9 cellular contexts compared by ENCODE assay signal in the genomic region with DNA sequence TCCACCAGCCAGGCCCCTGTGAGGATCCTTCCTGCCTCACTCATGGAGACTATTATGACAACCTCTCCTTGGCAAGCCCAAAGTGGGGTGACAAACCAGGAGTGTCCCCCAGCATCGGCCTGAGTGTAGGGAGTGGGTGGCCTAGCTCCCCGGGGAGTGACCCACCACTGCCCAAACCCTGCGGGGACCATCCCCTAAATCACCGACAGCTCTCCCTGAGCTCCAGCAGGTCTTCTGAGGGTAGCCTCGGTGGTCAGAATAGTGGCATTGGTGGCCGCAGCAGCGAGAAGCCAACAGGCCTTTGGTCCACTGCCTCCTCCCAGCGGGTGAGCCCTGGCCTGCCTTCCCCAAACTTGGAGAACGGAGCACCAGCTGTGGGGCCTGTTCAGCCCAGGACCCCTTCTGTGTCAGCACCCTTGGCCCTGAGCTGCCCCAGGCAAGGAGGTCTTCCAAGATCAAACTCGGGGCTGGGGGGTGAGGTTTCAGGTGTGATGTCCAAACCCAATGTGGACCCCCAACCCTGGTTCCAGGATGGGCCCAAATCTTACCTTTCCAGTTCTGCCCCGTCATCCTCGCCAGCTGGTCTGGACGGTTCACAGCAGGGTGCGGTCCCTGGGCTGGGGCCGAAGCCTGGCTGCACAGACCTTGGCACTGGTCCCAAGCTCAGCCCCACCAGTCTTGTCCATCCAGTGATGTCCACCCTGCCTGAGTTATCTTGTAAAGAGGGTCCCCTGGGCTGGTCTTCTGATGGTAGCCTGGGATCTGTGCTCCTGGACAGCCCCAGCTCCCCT. TPM values are rescaled to one million over a fixed set of nuclear protein-coding genes. Genes with fewer than 3 reads are reported as not detected.
DNase-seq lines count a peak whose midpoint lies in the region; ATAC-seq, FAIRE-seq and TF ChIP-seq lines count a peak whose summit lies in the region.
"Had no signal": no experiment of that assay in that cellular context is flagged by ENCODE, and none has a peak within 500 bp of the region (broad histone marks: within the 10 kb centered on the region; RNA-seq: fewer than 3 reads in every experiment).

No MANE protein-coding gene starts in this region.

- H3K27ac ChIP-seq in KOPT-K1 (ENCODE audit: low read depth, low read length, poor library complexity, severe bottlenecking) (peak overlapping the region; percentile 84), pancreas (peak overlapping the region in 2 of 4 donors; percentile 2 to 21), caudate nucleus (ENCODE audit: low read depth, low read length) (no peak overlapping the region)

- H3K27ac Mint-ChIP-seq in endothelial cell (ENCODE audit: unreplicated experiment), result no peak overlapping the region

- no peak for ATAC-seq in pancreas
- no peak for ATAC-seq in GM21717 (IDR thresholded peaks at IDR 0.05; ENCODE audit: unreplicated experiment)
- no peak for ATAC-seq in GM18868 (IDR thresholded peaks at IDR 0.05; ENCODE audit: unreplicated experiment)

- H3K4me3 ChIP-seq in pancreas, result peak overlapping the region; percentile 1 to 83 (median 38)

- no peak for FAIRE-seq in pancreas (lab: Jason Lieb, UNC)
- FAIRE-seq: TTC549 had no signal

- TF ChIP-seq CTCF in GM13976 (IDR thresholded peaks at IDR 0.05; ENCODE audit: borderline replicate concordance, control extremely low read depth, extremely low read depth, insufficient read depth, missing control alignments) (no peak), endothelial cell (IDR thresholded peaks at IDR 0.05; ENCODE audit: unreplicated experiment) (no peak), pancreas (IDR thresholded peaks at IDR 0.05) (no peak)

- H3K9me3 Mint-ChIP-seq in endothelial cell (ENCODE audit: unreplicated experiment), result no peaks in the 10 kb centered on the region

- peaks cover 12% of the 10 kb centered on the region for H3K27me3 Mint-ChIP-seq in endothelial cell (ENCODE audit: unreplicated experiment)

- DNase-seq in GM13976 (ENCODE audit: low spot score) (peak; percentile 38), endothelial cell (ENCODE audit: low spot score) (no peak), pancreas (peak in 5 of 6 donors; percentile 36 to 78 (median 58)), caudate nucleus (lab: John Stamatoyannopoulos, UW) (no peak)
- DNase-seq in stimulated activated CD4-positive, alpha-beta T cell treated with anti-CD3 and anti-CD28 coated beads, Interleukin-12 subunit alpha, Interleukin-12 subunit beta, amount 100 ng/mL, for 4 hours, result no peak

- H3K9me3 ChIP-seq in KOPT-K1 (ENCODE audit: insufficient read depth, low read length, poor library complexity, severe bottlenecking), result no peaks in the 10 kb centered on the region
- no peaks in the 10 kb centered on the region for H3K9me3 ChIP-seq in pancreas

- peak overlapping the region; percentile 87 for H3K4me3 Mint-ChIP-seq in endothelial cell (ENCODE audit: unreplicated experiment)

- peaks cover 25% of the 10 kb centered on the region for H3K36me3 ChIP-seq in KOPT-K1 (ENCODE audit: insufficient read depth, low read length)
- no peaks in the 10 kb centered on the region for H3K36me3 ChIP-seq in pancreas

- no peaks in the 10 kb centered on the region for H3K27me3 ChIP-seq in pancreas

- H3K4me1 ChIP-seq in pancreas, result peaks cover 30 to 50% (median 40%) of the 10 kb centered on the region in 3 donors

- H3K36me3 Mint-ChIP-seq in endothelial cell (ENCODE audit: low read depth, unreplicated experiment), result peaks cover 21% of the 10 kb centered on the region

- in situ Hi-C loops in GM13976 (cut with MboI; ENCODE audit: low sequenced_read_pairs, unreplicated experiment), result no loop called here

- WGBS in pancreas, 2 donors, result 61% methylated on average over 15 of the region's 15 CpGs

- H3K4me1 Mint-ChIP-seq in endothelial cell (ENCODE audit: unreplicated experiment), result peaks cover 53% of the 10 kb centered on the region

- intact Hi-C loops in pancreas (cut with DNase I), result loop anchor here in 1 of 3 donors (10.0 kb wide), 1 partner anchor 81 kb away; no protein-coding TSS in a partner anchor

RNA-seq across cellular contexts. Expression of a gene that starts 1.0 kb away (rescaled TPM):
- total RNA-seq in endothelial cell (ENCODE audit: unreplicated experiment), result 56.1 TPM
- 10 to 100 TPM; 13.9 to 27.9 (median 17.6) TPM for total RNA-seq in pancreas
- polyA plus RNA-seq in pancreas, result 10 to 100 TPM in 1 of 2 donors, 1 to 10 TPM in 1; 5.8 to 11.6 TPM

Comparison
In these comparisons a context has a peak if more than half of its experiments do, and no peak if none do; other contexts are left out.
1. DNase-seq: peak in GM13976 (single experiment) and pancreas (5 of 6); none in endothelial cell (single experiment), caudate nucleus (0 of 61) and stimulated activated CD4-positive, alpha-beta T cell treated with anti-CD3 and anti-CD28 coated beads, Interleukin-12 subunit alpha, Interleukin-12 subunit beta, amount 100 ng/mL, for 4 hours (single experiment).